28 cellular contexts compared by ENCODE assay signal in genomic region chr3:28923994-28924393, GRCh38.
"Had no signal": no experiment of that assay in that cellular context is flagged by ENCODE, and none has a peak within 500 bp of the region (broad histone marks: within the 10 kb centered on the region; RNA-seq: fewer than 3 reads in every experiment).

No MANE protein-coding gene starts in this region.

- H3K36me3 Mint-ChIP-seq: immature natural killer cell; naive thymus-derived CD8-positive, alpha-beta T cell had no signal

- FAIRE-seq: islet of Langerhans, kidney, pancreas, urothelium cell line had no signal

- H3K4me3 Mint-ChIP-seq: immature natural killer cell; naive thymus-derived CD8-positive, alpha-beta T cell; nephron; neural crest cell; stimulated activated naive CD8-positive, alpha-beta T cell treated with anti-CD3 and anti-CD28 coated beads, Interleukin-15, Interleukin-2, amounts not matched to agents 100 ng/mL and 50 ng/mL, for 24 hours had no signal

- DNase-seq: hypothalamus; immature natural killer cell; kidney; left colon; left lung; lower lobe of right lung; mammary epithelial cell; mesenchymal stem cell; naive thymus-derived CD8-positive, alpha-beta T cell; nucleus accumbens; pancreas; posterior cingulate gyrus; retina; right cardiac atrium; stimulated activated CD4-positive, alpha-beta T cell treated with anti-CD3 and anti-CD28 coated beads, Interleukin-12 subunit alpha, Interleukin-12 subunit beta, amount 100 ng/mL, for 4 hours; stimulated activated CD4-positive, alpha-beta T cell treated with anti-CD3 and anti-CD28 coated beads, Interleukin-15, amount 100 ng/mL, for 24 hours; stimulated activated CD4-positive, alpha-beta T cell treated with anti-CD3 and anti-CD28 coated beads, Interleukin-2, amount 100 ng/mL, for 24 hours; stimulated activated CD4-positive, alpha-beta T cell treated with anti-CD3 and anti-CD28 coated beads, Interleukin-4, amount 100 ng/mL, for 1 hour; stimulated activated naive CD4-positive, alpha-beta T cell; tibial artery; trophoblast cell; upper lobe of right lung had no signal

- H3K4me1 Mint-ChIP-seq: immature natural killer cell; naive thymus-derived CD8-positive, alpha-beta T cell; nephron; neural crest cell had no signal

- ATAC-seq: left colon; left lung; lower lobe of right lung; naive thymus-derived CD8-positive, alpha-beta T cell; pancreas; right cardiac atrium; sciatic nerve; upper lobe of right lung had no signal

- H3K9me3 Mint-ChIP-seq: naive thymus-derived CD8-positive, alpha-beta T cell; nephron; neural crest cell; stimulated activated naive CD8-positive, alpha-beta T cell treated with anti-CD3 and anti-CD28 coated beads, Interleukin-15, Interleukin-2, amounts not matched to agents 100 ng/mL and 50 ng/mL, for 24 hours had no signal

- H3K27ac Mint-ChIP-seq: immature natural killer cell; naive thymus-derived CD8-positive, alpha-beta T cell; nephron; stimulated activated naive CD8-positive, alpha-beta T cell treated with anti-CD3 and anti-CD28 coated beads, Interleukin-15, Interleukin-2, amounts not matched to agents 100 ng/mL and 50 ng/mL, for 24 hours had no signal
